ENCODE assay signal across 8 cellular contexts in genomic region chr1:171742577-171742922, GRCh38. TPM values are rescaled to one million over a fixed set of nuclear protein-coding genes. Genes with fewer than 3 reads are reported as not detected.
DNase-seq lines count a peak whose midpoint lies in the region; ATAC-seq and TF ChIP-seq lines count a peak whose summit lies in the region.

No MANE protein-coding gene starts in this region.

- TF ChIP-seq CTCF in esophagus muscularis mucosa (IDR thresholded peaks at IDR 0.05), result no peak

- ATAC-seq in GM19035 (IDR thresholded peaks at IDR 0.05; ENCODE audit: unreplicated experiment) (peak; percentile 10), GM18505 (IDR thresholded peaks at IDR 0.05; ENCODE audit: unreplicated experiment) (no peak)
- ATAC-seq in naive thymus-derived CD4-positive, alpha-beta T cell, result peak; percentile 1

- H3K9me3 ChIP-seq in esophagus muscularis mucosa, result no peaks in the 10 kb centered on the region
- H3K9me3 ChIP-seq in naive thymus-derived CD4-positive, alpha-beta T cell (ENCODE audit: control insufficient read depth in 2 of 3, low read length in 3 of 3), result no peaks in the 10 kb centered on the region

- CTCF ChIA-PET in naive thymus-derived CD4-positive, alpha-beta T cell (lab: Charles Lee), result interaction anchor here (0.7 to 1.1 kb wide), 3 partner anchors 36 to 431 kb away, joined by 3 to 6 read pairs (median 4); partner anchors contain the start of gene METTL13

- H3K4me1 Mint-ChIP-seq in IgD-negative memory B cell, result peaks cover 22 to 38% (median 31%) of the 10 kb centered on the region in 3 donors
- peaks cover 51% of the 10 kb centered on the region for H3K4me1 Mint-ChIP-seq in activated CD4-positive, alpha-beta T cell treated with anti-CD3 and anti-CD28 coated beads, Interleukin-2, amount 10 ng/mL, durations not matched to agents 24 days and 14 days
- peaks cover 24 to 60% (median 56%) of the 10 kb centered on the region in 7 donors for H3K4me1 Mint-ChIP-seq in naive thymus-derived CD4-positive, alpha-beta T cell

- TF ChIP-seq EP300 in esophagus muscularis mucosa (IDR thresholded peaks at IDR 0.05), result no peak

- TF ChIP-seq POLR2A in esophagus muscularis mucosa (IDR thresholded peaks at IDR 0.05; ENCODE audit: low read depth) (no peak), GM18505 (IDR thresholded peaks at IDR 0.05; ENCODE audit: borderline replicate concordance, extremely low read depth, insufficient read depth, insufficient read length) (no peak)

- peak overlapping the region; percentile 96 to 98 (median 97) for H3K27ac ChIP-seq in esophagus muscularis mucosa (replicated peaks in 1 of 4)
- H3K27ac ChIP-seq in naive thymus-derived CD4-positive, alpha-beta T cell (ENCODE audit: low read depth, low read length), result peak overlapping the region; percentile 95

- H3K4me3 ChIP-seq in esophagus muscularis mucosa, result peak overlapping the region; percentile 85 to 93 (median 90)
- H3K4me3 ChIP-seq in naive thymus-derived CD4-positive, alpha-beta T cell (ENCODE audit: low read length), result peak overlapping the region; percentile 95

- H3K27me3 Mint-ChIP-seq in IgD-negative memory B cell, result no peaks in the 10 kb centered on the region
- no peaks in the 10 kb centered on the region for H3K27me3 Mint-ChIP-seq in activated CD4-positive, alpha-beta T cell treated with anti-CD3 and anti-CD28 coated beads, Interleukin-2, amount 10 ng/mL, durations not matched to agents 24 days and 14 days
- H3K27me3 Mint-ChIP-seq in naive thymus-derived CD4-positive, alpha-beta T cell, result no peaks in the 10 kb centered on the region

- H3K36me3 ChIP-seq in esophagus muscularis mucosa, result peaks cover 0 to 7% (median 5%) of the 10 kb centered on the region in 4 donors
- H3K36me3 ChIP-seq in naive thymus-derived CD4-positive, alpha-beta T cell (ENCODE audit: control insufficient read depth in 2 of 3, insufficient read depth in 3 of 3, low read length in 3 of 3), result peaks cover 0 to 10% (median 0%) of the 10 kb centered on the region in 3 experiments

- POLR2A ChIA-PET in naive thymus-derived CD4-positive, alpha-beta T cell (lab: Charles Lee), result interaction anchor here (0.6 to 8.0 kb wide), 14 partner anchors 9 to 1848 kb away, joined by 3 to 154 read pairs (median 6); partner anchors contain the start of genes DNM3, METTL13, PRRC2C and SCYL3

- peak overlapping the region; percentile 90 to 99 (median 99) for H3K27ac Mint-ChIP-seq in IgD-negative memory B cell
- peak overlapping the region; percentile 100 for H3K27ac Mint-ChIP-seq in activated CD4-positive, alpha-beta T cell treated with anti-CD3 and anti-CD28 coated beads, Interleukin-2, amount 10 ng/mL, durations not matched to agents 24 days and 14 days
- H3K27ac Mint-ChIP-seq in naive thymus-derived CD4-positive, alpha-beta T cell, result peak overlapping the region; percentile 98 to 100 (median 100)

- intact Hi-C loops in activated CD4-positive, alpha-beta T cell treated with anti-CD3 and anti-CD28 coated beads, Interleukin-2, amount 10 ng/mL, durations not matched to agents 24 days and 14 days (cut with micrococcal nuclease), result loop anchor here (1.0 to 5.0 kb wide), 7 partner anchors 39 to 1850 kb away; partner anchors contain the start of genes DNM3, METTL13 and SCYL3
- intact Hi-C loops in esophagus muscularis mucosa (cut with DNase I), result loop anchor here (2.0 kb wide), 1 partner anchor 38 kb away; the partner anchor contains the start of gene METTL13
- intact Hi-C loops in naive thymus-derived CD4-positive, alpha-beta T cell (cut with micrococcal nuclease), result loop anchor here (1.0 to 10.0 kb wide), 15 partner anchors 39 to 1972 kb away; partner anchors contain the start of genes DNM3 (in 2 of the 2), METTL13 (in 2 of the 2), PRRC2C (in 2 of the 2) and SCYL3 (in 2 of the 2)

- DNase-seq in Ammon's horn (ENCODE audit: low spot score) (peak; percentile 67), esophagus muscularis mucosa (ENCODE audit: extremely low spot score) (no peak), retina (no peak)
- DNase-seq in activated CD4-positive, alpha-beta T cell treated with anti-CD3 and anti-CD28 coated beads, Interleukin-2, amount 10 ng/mL, durations not matched to agents 24 days and 14 days, result no peak
- peak in 2 of 9 donors; percentile 12 to 29 for DNase-seq in naive thymus-derived CD4-positive, alpha-beta T cell

- H3K4me3 Mint-ChIP-seq in IgD-negative memory B cell, result peak overlapping the region; percentile 95 to 100 (median 100)
- peak overlapping the region; percentile 100 for H3K4me3 Mint-ChIP-seq in activated CD4-positive, alpha-beta T cell treated with anti-CD3 and anti-CD28 coated beads, Interleukin-2, amount 10 ng/mL, durations not matched to agents 24 days and 14 days
- peak overlapping the region; percentile 97 to 100 (median 99) for H3K4me3 Mint-ChIP-seq in naive thymus-derived CD4-positive, alpha-beta T cell

- no peaks in the 10 kb centered on the region for H3K9me3 Mint-ChIP-seq in IgD-negative memory B cell
- no peaks in the 10 kb centered on the region for H3K9me3 Mint-ChIP-seq in activated CD4-positive, alpha-beta T cell treated with anti-CD3 and anti-CD28 coated beads, Interleukin-2, amount 10 ng/mL, durations not matched to agents 24 days and 14 days
- no peaks in the 10 kb centered on the region for H3K9me3 Mint-ChIP-seq in naive thymus-derived CD4-positive, alpha-beta T cell

- H3K27me3 ChIP-seq in esophagus muscularis mucosa, result no peaks in the 10 kb centered on the region
- no peaks in the 10 kb centered on the region for H3K27me3 ChIP-seq in naive thymus-derived CD4-positive, alpha-beta T cell (ENCODE audit: control insufficient read depth in 2 of 2, insufficient read depth in 2 of 2, low read length in 2 of 2)

- peaks cover 28 to 44% (median 36%) of the 10 kb centered on the region in 4 donors for H3K4me1 ChIP-seq in esophagus muscularis mucosa
- peaks cover 30 to 34% of the 10 kb centered on the region in 2 donors for H3K4me1 ChIP-seq in naive thymus-derived CD4-positive, alpha-beta T cell (ENCODE audit: control insufficient read depth in 2 of 2, insufficient read depth in 2 of 2, low read length in 2 of 2)

- WGBS in esophagus muscularis mucosa, result under 1% methylated on average over 14 of the region's 14 CpGs

- H3K36me3 Mint-ChIP-seq in IgD-negative memory B cell, result peaks cover 8% of the 10 kb centered on the region
- H3K36me3 Mint-ChIP-seq in activated CD4-positive, alpha-beta T cell treated with anti-CD3 and anti-CD28 coated beads, Interleukin-2, amount 10 ng/mL, durations not matched to agents 24 days and 14 days (ENCODE audit: low read depth), result peaks cover 6% of the 10 kb centered on the region
- peaks cover 0 to 10% (median 3%) of the 10 kb centered on the region in 5 donors for H3K36me3 Mint-ChIP-seq in naive thymus-derived CD4-positive, alpha-beta T cell

RNA-seq across cellular contexts. Expression of gene VAMP4, which starts 0.7 kb away (rescaled TPM):
- 19.5 TPM for polyA plus RNA-seq in IgD-negative memory B cell
- 7.7 TPM in 2 replicates for total RNA-seq in activated CD4-positive, alpha-beta T cell treated with anti-CD3 and anti-CD28 coated beads, Interleukin-2, amount 10 ng/mL, durations not matched to agents 24 days and 14 days
- total RNA-seq in esophagus muscularis mucosa, result 10 to 100 TPM; 14.2 to 19.9 (median 16.1) TPM
- 10 to 100 TPM; 16.2 to 27.2 (median 19.7) TPM for total RNA-seq in naive thymus-derived CD4-positive, alpha-beta T cell
- polyA plus RNA-seq in naive thymus-derived CD4-positive, alpha-beta T cell, result 10 to 100 TPM; 15.5 to 19.4 TPM

RNA-seq across cellular contexts. Expression of gene METTL13, which starts 38.9 kb away (rescaled TPM):
- polyA plus RNA-seq in IgD-negative memory B cell, result 33.6 TPM
- total RNA-seq in activated CD4-positive, alpha-beta T cell treated with anti-CD3 and anti-CD28 coated beads, Interleukin-2, amount 10 ng/mL, durations not matched to agents 24 days and 14 days, result 56.1 and 57.8 TPM in 2 replicates
- total RNA-seq in esophagus muscularis mucosa, result 10 to 100 TPM; 17.5 to 20.9 (median 20.0) TPM
- total RNA-seq in naive thymus-derived CD4-positive, alpha-beta T cell, result 10 to 100 TPM; 15.6 to 50.7 (median 34.5) TPM
- 10 to 100 TPM; 35.6 to 55.7 TPM for polyA plus RNA-seq in naive thymus-derived CD4-positive, alpha-beta T cell
